In genomic region chr17:47502776-47503455, GRCh38 we compare ENCODE assay signal across 8 cellular contexts. TPM values are rescaled to one million over a fixed set of nuclear protein-coding genes. Genes with fewer than 3 reads are reported as not detected.
DNase-seq lines count a peak whose midpoint lies in the region; ATAC-seq and TF ChIP-seq lines count a peak whose summit lies in the region.
"Not testable (repeated sequence)": the region's sequence is repeated elsewhere in the genome, so short reads cannot be mapped to it uniquely, and the experiment has no call there.

No MANE protein-coding gene starts in this region.

- not testable (repeated sequence) for H3K36me3 ChIP-seq in Caco-2 (ENCODE audit: control insufficient read depth, insufficient read depth, low read length); right atrium auricular region; suprapubic skin

- not testable (repeated sequence) for TF ChIP-seq EP300 in suprapubic skin (IDR thresholded peaks at IDR 0.05)

- TSS peak; percentile 86 for BruUV-seq in Caco-2 (replicated peaks; lab: Mats Ljungman, UMichigan)

- ATAC-seq in activated T-cell treated with anti-CD3 and anti-CD28 coated beads, Interleukin-2, amount 50 U/mL, for 72 hours (replicated peaks in 1 of 2) = peak; percentile 30 to 41

- H3K9me3 ChIP-seq in Caco-2, right atrium auricular region, suprapubic skin: not testable (repeated sequence)

- intact Hi-C loops in Caco-2 (cut with micrococcal nuclease; ENCODE audit: unreplicated experiment) = not testable (repeated sequence)

- H3K4me1 Mint-ChIP-seq in Caco-2 (ENCODE audit: low read depth, unreplicated experiment) (peaks cover 16% of the 10 kb centered on the region), nephron (peaks cover 25% of the 10 kb centered on the region)
- H3K4me1 Mint-ChIP-seq in activated T-cell treated with anti-CD3 and anti-CD28 coated beads, Interleukin-2, amount 50 U/mL, for 72 hours (ENCODE audit: low read depth) = peaks cover 16% of the 10 kb centered on the region

- TF ChIP-seq CTCF in Caco-2 (IDR thresholded peaks at IDR 0.05; ENCODE audit: insufficient read depth in 1 of 2, low read depth in 1 of 2, low read length in 1 of 2, severe bottlenecking in 1 of 2, unreplicated experiment in 1 of 2); right atrium auricular region (IDR thresholded peaks at IDR 0.05); nephron (IDR thresholded peaks at IDR 0.05; ENCODE audit: unreplicated experiment in 3 of 3); suprapubic skin (IDR thresholded peaks at IDR 0.05): not testable (repeated sequence)

- not testable (repeated sequence) for H3K4me3 ChIP-seq in Caco-2 (ENCODE audit: low read depth, low read length); right atrium auricular region; suprapubic skin

- peak; percentile 32 to 48 for DNase-seq in Caco-2
- DNase-seq in HS-5 (ENCODE audit: low read depth) = peak; percentile 46
- peak; percentile 39 for DNase-seq in RKO (ENCODE audit: low spot score)
- DNase-seq in activated T-cell treated with anti-CD3 and anti-CD28 coated beads, Interleukin-2, amount 50 U/mL, for 72 hours; right atrium auricular region (ENCODE audit: low spot score); suprapubic skin (ENCODE audit: low spot score in 2 of 2): not testable (repeated sequence)
- DNase-seq in dedifferentiated amniotic fluid mesenchymal stem cell (ENCODE audit: extremely low spot score) = peak; percentile 32

- H3K27me3 Mint-ChIP-seq in Caco-2 (ENCODE audit: insufficient read depth, unreplicated experiment); activated T-cell treated with anti-CD3 and anti-CD28 coated beads, Interleukin-2, amount 50 U/mL, for 72 hours (ENCODE audit: low read depth); nephron (ENCODE audit: low read depth): not testable (repeated sequence)

- H3K27ac Mint-ChIP-seq in Caco-2 (ENCODE audit: unreplicated experiment) (peak overlapping the region; percentile 80), nephron (peak overlapping the region; percentile 86 to 97 (median 97))
- peak overlapping the region; percentile 34 for H3K27ac Mint-ChIP-seq in activated T-cell treated with anti-CD3 and anti-CD28 coated beads, Interleukin-2, amount 50 U/mL, for 72 hours

- H3K9me3 Mint-ChIP-seq in Caco-2 (ENCODE audit: unreplicated experiment); activated T-cell treated with anti-CD3 and anti-CD28 coated beads, Interleukin-2, amount 50 U/mL, for 72 hours; nephron: not testable (repeated sequence)

- TF ChIP-seq POLR2A in suprapubic skin (IDR thresholded peaks at IDR 0.05) = not testable (repeated sequence)

- CTCF ChIA-PET in Caco-2 (lab: Charles Lee) = not testable (repeated sequence)

- WGBS in suprapubic skin = 25% methylated on average over 2 of the region's 2 CpGs

- peak overlapping the region; percentile 60 to 74 for H3K27ac ChIP-seq in right atrium auricular region
- H3K27ac ChIP-seq in suprapubic skin = peak overlapping the region; percentile 77

- H3K4me1 ChIP-seq in Caco-2 = not testable (repeated sequence)
- H3K4me1 ChIP-seq in right atrium auricular region = peaks cover 0 to 23% of the 10 kb centered on the region in 2 donors
- peaks cover 10% of the 10 kb centered on the region for H3K4me1 ChIP-seq in suprapubic skin

- POLR2A ChIA-PET in Caco-2 (lab: Charles Lee) = interaction anchor here (0.6 to 0.7 kb wide), 2 partner anchors 29 to 32 kb away, joined by 3 to 5 read pairs; no protein-coding TSS in a partner anchor

- not testable (repeated sequence) for H3K4me3 Mint-ChIP-seq in Caco-2 (ENCODE audit: unreplicated experiment); activated T-cell treated with anti-CD3 and anti-CD28 coated beads, Interleukin-2, amount 50 U/mL, for 72 hours; nephron

- H3K27me3 ChIP-seq in Caco-2 (replicated peaks; ENCODE audit: control insufficient read depth, insufficient read depth, low read length); right atrium auricular region; suprapubic skin: not testable (repeated sequence)

- not testable (repeated sequence) for H3K36me3 Mint-ChIP-seq in Caco-2 (ENCODE audit: insufficient read depth, unreplicated experiment); activated T-cell treated with anti-CD3 and anti-CD28 coated beads, Interleukin-2, amount 50 U/mL, for 72 hours (ENCODE audit: insufficient read depth in 2 of 2); nephron (ENCODE audit: low read depth)

RNA-seq across cellular contexts. Expression of gene NPEPPS, which starts 28.0 kb away (rescaled TPM):
- total RNA-seq in Caco-2 (2022) (139 and 155 TPM in 2 replicates), right atrium auricular region (10 to 100 TPM; 53.0 to 62.8 TPM), suprapubic skin (100 to 1,000 TPM in 3 of 4 donors, 10 to 100 TPM in 1; 96.8 to 317 (median 124) TPM)
- total RNA-seq in activated T-cell treated with anti-CD3 and anti-CD28 coated beads, Interleukin-2, amount 50 U/mL, for 72 hours = 100 to 1,000 TPM; 157 to 163 TPM

Comparison
In these comparisons a context has a peak if more than half of its experiments do, and no peak if none do; other contexts are left out.
1. H3K27ac Mint-ChIP-seq: peak in every context shown above with its lines; median percentile 97 in nephron; 80 in Caco-2; 34 in activated T-cell treated with anti-CD3 and anti-CD28 coated beads, Interleukin-2, amount 50 U/mL, for 72 hours.